16 cellular contexts compared by ENCODE assay signal in genomic region chr10:3756360-3756740, GRCh38. TPM values are rescaled to one million over a fixed set of nuclear protein-coding genes. Genes with fewer than 3 reads are reported as not detected.
DNase-seq lines count a peak whose midpoint lies in the region; ATAC-seq and TF ChIP-seq lines count a peak whose summit lies in the region.
"Had no signal": no experiment of that assay in that cellular context is flagged by ENCODE, and none has a peak within 500 bp of the region (broad histone marks: within the 10 kb centered on the region; RNA-seq: fewer than 3 reads in every experiment).

No MANE protein-coding gene starts in this region.

- H3K4me3 ChIP-seq in CD8-positive, alpha-beta T cell (ENCODE audit: low read depth, low read length), result no peak overlapping the region
- no peak overlapping the region for H3K4me3 ChIP-seq in stomach
- H3K4me3 ChIP-seq: adrenal gland, Peyer's patch, upper lobe of left lung had no signal

- 89 to 98% (median 94%) methylated on average over 5 of the region's 5 CpGs for WGBS in stomach, 5 donors

- DNase-seq in activated CD4-positive, alpha-beta T cell treated with anti-CD3 and anti-CD28 coated beads, Interleukin-2, amount 10 ng/mL, durations not matched to agents 24 days and 14 days, result no peak
- no peak for DNase-seq in activated CD4-positive, alpha-beta T cell treated with anti-CD3 and anti-CD28 coated beads for 4 hours
- peak in 1 of 7 experiments; percentile 13 for DNase-seq in CD8-positive, alpha-beta T cell
- DNase-seq in activated CD8-positive, alpha-beta T cell treated with anti-CD3 and anti-CD28 coated beads, Interleukin-2, amount 10 ng/mL, durations not matched to agents 7 days and 5 days, result no peak
- DNase-seq in nephron progenitor cell, result no peak
- DNase-seq in stomach, result no peak
- no peak for DNase-seq in NOMO-1 (lab: John Stamatoyannopoulos, UW; ENCODE audit: unreplicated experiment in 2 of 2)
- DNase-seq: adrenal gland; CD4-positive, alpha-beta T cell; hippocampal formation; kidney glomerular epithelial cell; upper lobe of left lung; WERI-Rb-1 had no signal

- TF ChIP-seq POLR2A in stomach (IDR thresholded peaks at IDR 0.05), result no peak

- no peak for ATAC-seq in CD8-positive, alpha-beta T cell
- no peak for ATAC-seq in activated CD8-positive, alpha-beta T cell treated with anti-CD3 and anti-CD28 coated beads, Interleukin-2, amount 10 ng/mL, durations not matched to agents 7 days and 5 days
- ATAC-seq in GM21447 (IDR thresholded peaks at IDR 0.05; ENCODE audit: unreplicated experiment), result no peak

- H3K27ac Mint-ChIP-seq in activated CD4-positive, alpha-beta T cell treated with anti-CD3 and anti-CD28 coated beads, Interleukin-2, amount 10 ng/mL, durations not matched to agents 24 days and 14 days, result peak overlapping the region; percentile 100
- peak overlapping the region; percentile 0 for H3K27ac Mint-ChIP-seq in CD8-positive, alpha-beta T cell
- H3K27ac Mint-ChIP-seq in activated CD8-positive, alpha-beta T cell treated with anti-CD3 and anti-CD28 coated beads, Interleukin-2, amount 10 ng/mL, durations not matched to agents 7 days and 5 days, result peak overlapping the region; percentile 22
- H3K27ac Mint-ChIP-seq in nephron progenitor cell, result peak overlapping the region; percentile 20

- peak overlapping the region; percentile 42 for H3K4me3 Mint-ChIP-seq in activated CD4-positive, alpha-beta T cell treated with anti-CD3 and anti-CD28 coated beads, Interleukin-2, amount 10 ng/mL, durations not matched to agents 24 days and 14 days
- no peak overlapping the region for H3K4me3 Mint-ChIP-seq in CD8-positive, alpha-beta T cell
- H3K4me3 Mint-ChIP-seq in activated CD8-positive, alpha-beta T cell treated with anti-CD3 and anti-CD28 coated beads, Interleukin-2, amount 10 ng/mL, durations not matched to agents 7 days and 5 days, result no peak overlapping the region
- H3K4me3 Mint-ChIP-seq in nephron progenitor cell, result no peak overlapping the region
- H3K4me3 Mint-ChIP-seq: CD4-positive, alpha-beta T cell had no signal

- peaks cover 10% of the 10 kb centered on the region for H3K36me3 Mint-ChIP-seq in activated CD4-positive, alpha-beta T cell treated with anti-CD3 and anti-CD28 coated beads, Interleukin-2, amount 10 ng/mL, durations not matched to agents 24 days and 14 days (ENCODE audit: low read depth)
- H3K36me3 Mint-ChIP-seq in CD8-positive, alpha-beta T cell, result no peaks in the 10 kb centered on the region
- peaks cover 4% of the 10 kb centered on the region for H3K36me3 Mint-ChIP-seq in activated CD8-positive, alpha-beta T cell treated with anti-CD3 and anti-CD28 coated beads, Interleukin-2, amount 10 ng/mL, durations not matched to agents 7 days and 5 days (ENCODE audit: low read depth)
- no peaks in the 10 kb centered on the region for H3K36me3 Mint-ChIP-seq in nephron progenitor cell (ENCODE audit: low read depth)

- CTCF ChIA-PET in CD8-positive, alpha-beta T cell (lab: Charles Lee), result interaction anchor here (1.5 kb wide), 1 partner anchor 27 kb away, joined by 4 read pairs; no protein-coding TSS in a partner anchor
- CTCF ChIA-PET in activated CD8-positive, alpha-beta T cell treated with anti-CD3 and anti-CD28 coated beads, Interleukin-2, amount 10 ng/mL, durations not matched to agents 7 days and 5 days (lab: Charles Lee), result interaction anchor here (1.6 to 1.9 kb wide), 2 partner anchors 19 to 26 kb away, joined by 4 to 5 read pairs; no protein-coding TSS in a partner anchor

- peaks cover 62% of the 10 kb centered on the region for H3K4me1 Mint-ChIP-seq in activated CD4-positive, alpha-beta T cell treated with anti-CD3 and anti-CD28 coated beads, Interleukin-2, amount 10 ng/mL, durations not matched to agents 24 days and 14 days
- peaks cover 27% of the 10 kb centered on the region for H3K4me1 Mint-ChIP-seq in CD8-positive, alpha-beta T cell (ENCODE audit: low read depth)
- H3K4me1 Mint-ChIP-seq in activated CD8-positive, alpha-beta T cell treated with anti-CD3 and anti-CD28 coated beads, Interleukin-2, amount 10 ng/mL, durations not matched to agents 7 days and 5 days (ENCODE audit: low read depth), result peaks cover 60% of the 10 kb centered on the region
- H3K4me1 Mint-ChIP-seq in nephron progenitor cell, result peaks cover 39% of the 10 kb centered on the region

- H3K4me1 ChIP-seq in CD8-positive, alpha-beta T cell (ENCODE audit: insufficient read depth, low read length), result peaks cover 8% of the 10 kb centered on the region
- peaks cover 0 to 26% (median 5%) of the 10 kb centered on the region in 4 donors for H3K4me1 ChIP-seq in stomach
- H3K4me1 ChIP-seq: parathyroid adenoma had no signal

- H3K27ac ChIP-seq in CD8-positive, alpha-beta T cell (ENCODE audit: low read depth, low read length), result no peak overlapping the region
- H3K27ac ChIP-seq in stomach, result peak overlapping the region in 1 of 5 donors; percentile 78
- H3K27ac ChIP-seq: parathyroid adenoma, WERI-Rb-1 had no signal

- POLR2A ChIA-PET in CD8-positive, alpha-beta T cell (lab: Charles Lee), result no interaction called here
- POLR2A ChIA-PET in activated CD8-positive, alpha-beta T cell treated with anti-CD3 and anti-CD28 coated beads, Interleukin-2, amount 10 ng/mL, durations not matched to agents 7 days and 5 days (lab: Charles Lee), result interaction anchor here (0.6 to 6.0 kb wide), 6 partner anchors 9 to 27 kb away, joined by 5 to 154 read pairs (median 8); partner anchors contain the start of gene KLF6

- H3K9me3 Mint-ChIP-seq in activated CD4-positive, alpha-beta T cell treated with anti-CD3 and anti-CD28 coated beads, Interleukin-2, amount 10 ng/mL, durations not matched to agents 24 days and 14 days, result peaks cover 8% of the 10 kb centered on the region
- H3K9me3 Mint-ChIP-seq in CD8-positive, alpha-beta T cell, result no peaks in the 10 kb centered on the region
- no peaks in the 10 kb centered on the region for H3K9me3 Mint-ChIP-seq in activated CD8-positive, alpha-beta T cell treated with anti-CD3 and anti-CD28 coated beads, Interleukin-2, amount 10 ng/mL, durations not matched to agents 7 days and 5 days (ENCODE audit: insufficient read depth)
- no peaks in the 10 kb centered on the region for H3K9me3 Mint-ChIP-seq in nephron progenitor cell
- H3K9me3 Mint-ChIP-seq: CD4-positive, alpha-beta T cell had no signal

- H3K27me3 ChIP-seq in CD8-positive, alpha-beta T cell (ENCODE audit: insufficient read depth, low read length), result no peaks in the 10 kb centered on the region
- H3K27me3 ChIP-seq in stomach, result no peaks in the 10 kb centered on the region
- H3K27me3 ChIP-seq: adrenal gland, Peyer's patch, upper lobe of left lung had no signal

- no peak for TF ChIP-seq CTCF in CD8-positive, alpha-beta T cell (IDR thresholded peaks at IDR 0.05)
- TF ChIP-seq CTCF in nephron progenitor cell (IDR thresholded peaks at IDR 0.05) (no peak), stomach (IDR thresholded peaks at IDR 0.05) (no peak)

- H3K9me3 ChIP-seq in CD8-positive, alpha-beta T cell (ENCODE audit: low read length), result no peaks in the 10 kb centered on the region
- H3K9me3 ChIP-seq in stomach, result no peaks in the 10 kb centered on the region
- H3K9me3 ChIP-seq: adrenal gland, Peyer's patch, upper lobe of left lung had no signal

- H3K27me3 Mint-ChIP-seq in activated CD4-positive, alpha-beta T cell treated with anti-CD3 and anti-CD28 coated beads, Interleukin-2, amount 10 ng/mL, durations not matched to agents 24 days and 14 days, result no peaks in the 10 kb centered on the region
- H3K27me3 Mint-ChIP-seq in CD8-positive, alpha-beta T cell (ENCODE audit: low read depth), result no peaks in the 10 kb centered on the region
- H3K27me3 Mint-ChIP-seq in activated CD8-positive, alpha-beta T cell treated with anti-CD3 and anti-CD28 coated beads, Interleukin-2, amount 10 ng/mL, durations not matched to agents 7 days and 5 days (ENCODE audit: low read depth), result no peaks in the 10 kb centered on the region
- H3K27me3 Mint-ChIP-seq in nephron progenitor cell (ENCODE audit: low read depth, poor library complexity), result peaks cover 10% of the 10 kb centered on the region
- H3K27me3 Mint-ChIP-seq: CD4-positive, alpha-beta T cell had no signal

- intact Hi-C loops in activated CD4-positive, alpha-beta T cell treated with anti-CD3 and anti-CD28 coated beads, Interleukin-2, amount 10 ng/mL, durations not matched to agents 24 days and 14 days (cut with micrococcal nuclease), result loop anchor here (5.0 kb wide), 4 partner anchors 69 to 289 kb away; no protein-coding TSS in a partner anchor
- intact Hi-C loops in CD8-positive, alpha-beta T cell (cut with DNase I, micrococcal nuclease), result loop anchor here in 1 of 2 experiments (2.0 to 5.0 kb wide), 2 partner anchors 18 to 89 kb away; no protein-coding TSS in a partner anchor
- intact Hi-C loops in stomach (cut with DNase I; ENCODE audit: low total_unique reads), result no loop called here

- no peaks in the 10 kb centered on the region for H3K36me3 ChIP-seq in CD8-positive, alpha-beta T cell (ENCODE audit: insufficient read depth, low read length)
- no peaks in the 10 kb centered on the region for H3K36me3 ChIP-seq in stomach
- H3K36me3 ChIP-seq: adrenal gland, Peyer's patch, upper lobe of left lung, WERI-Rb-1 had no signal

- TF ChIP-seq EP300 in stomach (IDR thresholded peaks at IDR 0.05), result no peak

RNA-seq across cellular contexts. Expression of gene KLF6, which starts 28.7 kb away (rescaled TPM):
- total RNA-seq in activated CD4-positive, alpha-beta T cell treated with anti-CD3 and anti-CD28 coated beads, Interleukin-2, amount 10 ng/mL, durations not matched to agents 24 days and 14 days, result 116 and 127 TPM in 2 replicates
- 100 to 1,000 TPM; 552 to 566 TPM for total RNA-seq in CD8-positive, alpha-beta T cell
- 100 to 1,000 TPM; 208 to 215 TPM for total RNA-seq in activated CD8-positive, alpha-beta T cell treated with anti-CD3 and anti-CD28 coated beads, Interleukin-2, amount 10 ng/mL, durations not matched to agents 7 days and 5 days
- 100 to 1,000 TPM in 4 of 5 donors, 10 to 100 TPM in 1; 78.2 to 187 (median 119) TPM for total RNA-seq in stomach
- 10 to 100 TPM; 25.9 to 57.0 (median 31.4) TPM for polyA plus RNA-seq in stomach

Comparison
In these comparisons a context has a peak if more than half of its experiments do, and no peak if none do; other contexts are left out.
1. H3K27ac Mint-ChIP-seq: peak in every context shown above with its lines; median percentile 100 in activated CD4-positive, alpha-beta T cell treated with anti-CD3 and anti-CD28 coated beads, Interleukin-2, amount 10 ng/mL, durations not matched to agents 24 days and 14 days; 22 in activated CD8-positive, alpha-beta T cell treated with anti-CD3 and anti-CD28 coated beads, Interleukin-2, amount 10 ng/mL, durations not matched to agents 7 days and 5 days; 20 in nephron progenitor cell; 0 in CD8-positive, alpha-beta T cell.